8 cellular contexts compared by ENCODE assay signal in genomic region chr3:42013652-42014442, GRCh38. TPM values are rescaled to one million over a fixed set of nuclear protein-coding genes. Genes with fewer than 3 reads are reported as not detected.
DNase-seq lines count a peak whose midpoint lies in the region; ATAC-seq and TF ChIP-seq lines count a peak whose summit lies in the region.

No MANE protein-coding gene starts in this region.

- intact Hi-C loops in activated B cell treated with CpG ODN at 0.5 μM for 24 hours (cut with micrococcal nuclease): loop anchor here (1.0 to 5.0 kb wide), 12 partner anchors 11 to 1705 kb away; partner anchors contain the start of genes CTNNB1, EIF1B, NKTR and ULK4
- intact Hi-C loops in dendritic cell treated with granulocyte-macrophage colony-stimulating factor and Interleukin-4, amounts not matched to agents 40 ng/mL and 50 ng/mL, for 4 days (cut with micrococcal nuclease): loop anchor here (1.0 to 5.0 kb wide), 3 partner anchors 52 to 83 kb away; partner anchors contain the start of gene ULK4

- H3K36me3 Mint-ChIP-seq in activated B cell treated with CpG ODN at 0.5 μM for 24 hours (ENCODE audit: low read depth): peaks cover 12% of the 10 kb centered on the region
- peaks cover 7% of the 10 kb centered on the region for H3K36me3 Mint-ChIP-seq in dendritic cell treated with granulocyte-macrophage colony-stimulating factor and Interleukin-4, amounts not matched to agents 40 ng/mL and 50 ng/mL, for 4 days (ENCODE audit: low read depth)

- H3K9me3 ChIP-seq in subcutaneous abdominal adipose tissue (ENCODE audit: control insufficient read depth in 5 of 5, low read length in 5 of 5): no peaks in the 10 kb centered on the region

- TF ChIP-seq CTCF in activated B cell treated with CpG ODN at 0.5 μM for 24 hours (IDR thresholded peaks at IDR 0.05): no peak

- peaks cover 5 to 46% (median 34%) of the 10 kb centered on the region in 5 donors for H3K4me1 ChIP-seq in subcutaneous abdominal adipose tissue (ENCODE audit: control insufficient read depth in 5 of 5, insufficient read depth in 5 of 5, low read length in 5 of 5)

- H3K27me3 Mint-ChIP-seq in activated B cell treated with CpG ODN at 0.5 μM for 24 hours: no peaks in the 10 kb centered on the region
- H3K27me3 Mint-ChIP-seq in dendritic cell treated with granulocyte-macrophage colony-stimulating factor and Interleukin-4, amounts not matched to agents 40 ng/mL and 50 ng/mL, for 4 days: no peaks in the 10 kb centered on the region

- peak overlapping the region; percentile 30 to 92 (median 84) for H3K9ac ChIP-seq in subcutaneous abdominal adipose tissue (ENCODE audit: low read length in 5 of 5)

- POLR2A ChIA-PET in activated B cell treated with CpG ODN at 0.5 μM for 24 hours (lab: Charles Lee): interaction anchor here (0.7 to 3.0 kb wide), 25 partner anchors 9 to 814 kb away, joined by 3 to 34 read pairs (median 9); partner anchors contain the start of genes CTNNB1, TRAK1 and ULK4

- peak overlapping the region; percentile 97 for H3K4me3 Mint-ChIP-seq in activated B cell treated with CpG ODN at 0.5 μM for 24 hours
- peak overlapping the region; percentile 95 for H3K4me3 Mint-ChIP-seq in dendritic cell treated with granulocyte-macrophage colony-stimulating factor and Interleukin-4, amounts not matched to agents 40 ng/mL and 50 ng/mL, for 4 days

- H3K4me1 Mint-ChIP-seq in activated B cell treated with CpG ODN at 0.5 μM for 24 hours: peaks cover 60% of the 10 kb centered on the region
- peaks cover 59% of the 10 kb centered on the region for H3K4me1 Mint-ChIP-seq in dendritic cell treated with granulocyte-macrophage colony-stimulating factor and Interleukin-4, amounts not matched to agents 40 ng/mL and 50 ng/mL, for 4 days (ENCODE audit: low read depth)

- H3K27me3 ChIP-seq in subcutaneous abdominal adipose tissue (ENCODE audit: control insufficient read depth in 5 of 5, insufficient read depth in 4 of 5, low read length in 5 of 5): no peaks in the 10 kb centered on the region

- H3K27ac Mint-ChIP-seq in activated B cell treated with CpG ODN at 0.5 μM for 24 hours: peak overlapping the region; percentile 99
- peak overlapping the region; percentile 100 for H3K27ac Mint-ChIP-seq in dendritic cell treated with granulocyte-macrophage colony-stimulating factor and Interleukin-4, amounts not matched to agents 40 ng/mL and 50 ng/mL, for 4 days

- no peaks in the 10 kb centered on the region for H3K36me3 ChIP-seq in subcutaneous abdominal adipose tissue (ENCODE audit: control insufficient read depth in 5 of 5, insufficient read depth in 5 of 5, low read length in 5 of 5)

- no peaks in the 10 kb centered on the region for H3K9me3 Mint-ChIP-seq in activated B cell treated with CpG ODN at 0.5 μM for 24 hours
- H3K9me3 Mint-ChIP-seq in dendritic cell treated with granulocyte-macrophage colony-stimulating factor and Interleukin-4, amounts not matched to agents 40 ng/mL and 50 ng/mL, for 4 days: no peaks in the 10 kb centered on the region

- H3K4me3 ChIP-seq in subcutaneous abdominal adipose tissue (ENCODE audit: low read depth in 1 of 5, low read length in 5 of 5): peak overlapping the region; percentile 82 to 95 (median 87)

- CTCF ChIA-PET in activated B cell treated with CpG ODN at 0.5 μM for 24 hours (lab: Charles Lee): interaction anchor here (1.0 to 3.5 kb wide), 5 partner anchors 23 to 85 kb away, joined by 3 to 33 read pairs (median 5); partner anchors contain the start of gene ULK4

- peak overlapping the region; percentile 64 for H3K27ac ChIP-seq in subcutaneous abdominal adipose tissue (ENCODE audit: low read depth, low read length)

- ATAC-seq in HG03139 (IDR thresholded peaks at IDR 0.05; ENCODE audit: unreplicated experiment) (peak; percentile 10), activated B cell treated with CpG ODN at 0.5 μM for 24 hours (ENCODE audit: low read depth) (peak; percentile 4)

- DNase-seq in NCI-H524 (lab: John Stamatoyannopoulos, UW) (peak; percentile 10 to 31), NCI-H524 treated with DMSO at 0.1 percent for 48 hours (lab: John Stamatoyannopoulos, UW) (no peak), activated B cell treated with CpG ODN at 0.5 μM for 24 hours (peak; percentile 47), mesenteric fat pad (ENCODE audit: low spot score) (peak; percentile 89), cerebellar cortex (ENCODE audit: low spot score) (no peak)

RNA-seq across cellular contexts. Expression of gene ULK4, which starts 51.9 kb away (rescaled TPM):
- total RNA-seq in activated B cell treated with CpG ODN at 0.5 μM for 24 hours: 16.8 and 18.6 TPM in 2 replicates
- 7.9 TPM for total RNA-seq in mesenteric fat pad

Comparison
In these comparisons a context has a peak if more than half of its experiments do, and no peak if none do; other contexts are left out.
1. DNase-seq: peak in NCI-H524 (2 of 2), activated B cell treated with CpG ODN at 0.5 μM for 24 hours (single experiment) and mesenteric fat pad (single experiment); none in NCI-H524 treated with DMSO at 0.1 percent for 48 hours (single experiment) and cerebellar cortex (single experiment).